ENCODE assay signal across 8 cellular contexts in genomic region chr5:95781101-95781583, GRCh38. TPM values are rescaled to one million over a fixed set of nuclear protein-coding genes. Genes with fewer than 3 reads are reported as not detected.
A peak's percentile ranks its signal among the peaks of the same experiment; 100 is the strongest.
DNase-seq lines count a peak whose midpoint lies in the region; ATAC-seq and TF ChIP-seq lines count a peak whose summit lies in the region.

No MANE protein-coding gene starts in this region.

- DNase-seq in AG08395 (ENCODE audit: low spot score) (peak; percentile 81), NCI-H226 (peak; percentile 63), chondrocyte (ENCODE audit: low spot score) (no peak), left lung (peak; percentile 81 to 82)
- DNase-seq in activated CD4-positive, alpha-beta T cell treated with anti-CD3 and anti-CD28 coated beads for 24 hours (ENCODE audit: low read depth in 2 of 2) = peak; percentile 47 to 61
- DNase-seq in stimulated activated CD4-positive, alpha-beta T cell treated with anti-CD3 and anti-CD28 coated beads, Interleukin-2, amount 100 ng/mL, for 4 hours (ENCODE audit: low read depth) = peak; percentile 62

- intact Hi-C loops in left lung (cut with DNase I) = loop anchor here (5.0 to 10.0 kb wide), 2 partner anchors 61 to 64 kb away; no protein-coding TSS in a partner anchor

- no peaks in the 10 kb centered on the region for H3K36me3 ChIP-seq in left lung

- peaks cover 0 to 28% of the 10 kb centered on the region in 2 donors for H3K4me1 ChIP-seq in left lung

- ATAC-seq in GM18519 (IDR thresholded peaks at IDR 0.05; ENCODE audit: low FRiP score, unreplicated experiment) = peak; percentile 79
- ATAC-seq in HG03064 (IDR thresholded peaks at IDR 0.05; ENCODE audit: low read depth, unreplicated experiment) = peak; percentile 92
- peak; percentile 98 for ATAC-seq in left lung

- peak overlapping the region; percentile 80 for H3K27ac Mint-ChIP-seq in chondrocyte (ENCODE audit: unreplicated experiment)

- H3K4me3 ChIP-seq in left lung = no peak overlapping the region

- H3K9me3 ChIP-seq in left lung = no peaks in the 10 kb centered on the region

- H3K27me3 Mint-ChIP-seq in chondrocyte (ENCODE audit: low read depth) = no peaks in the 10 kb centered on the region

- TF ChIP-seq CTCF in chondrocyte (IDR thresholded peaks at IDR 0.05) (peak; percentile 99), left lung (IDR thresholded peaks at IDR 0.05) (peak; percentile 83 to 92)

- H3K27me3 ChIP-seq in left lung = no peaks in the 10 kb centered on the region

- H3K4me3 Mint-ChIP-seq in chondrocyte (ENCODE audit: unreplicated experiment) = no peak overlapping the region

- peak overlapping the region; percentile 16 to 53 for H3K27ac ChIP-seq in left lung

- peaks cover 16% of the 10 kb centered on the region for H3K4me1 Mint-ChIP-seq in chondrocyte (ENCODE audit: low read depth)

- H3K36me3 Mint-ChIP-seq in chondrocyte (ENCODE audit: low read depth) = peaks cover 20% of the 10 kb centered on the region

- no peaks in the 10 kb centered on the region for H3K9me3 Mint-ChIP-seq in chondrocyte (ENCODE audit: low read depth)

RNA-seq across cellular contexts. Expression of gene GLRX, which starts 41.4 kb away (rescaled TPM):
- total RNA-seq in chondrocyte (18.3 to 24.8 TPM (median 21.6 TPM) in 3 replicates), left lung (10 to 100 TPM; 60.3 to 98.1 TPM)

RNA-seq across cellular contexts. Expression of gene RHOBTB3, which starts 50.0 kb away (rescaled TPM):
- 67.1 to 75.4 TPM (median 75.2 TPM) in 3 replicates for total RNA-seq in chondrocyte
- 10 to 100 TPM; 26.5 to 93.0 TPM for total RNA-seq in left lung
